13 cellular contexts compared by ENCODE assay signal in the genomic region with DNA sequence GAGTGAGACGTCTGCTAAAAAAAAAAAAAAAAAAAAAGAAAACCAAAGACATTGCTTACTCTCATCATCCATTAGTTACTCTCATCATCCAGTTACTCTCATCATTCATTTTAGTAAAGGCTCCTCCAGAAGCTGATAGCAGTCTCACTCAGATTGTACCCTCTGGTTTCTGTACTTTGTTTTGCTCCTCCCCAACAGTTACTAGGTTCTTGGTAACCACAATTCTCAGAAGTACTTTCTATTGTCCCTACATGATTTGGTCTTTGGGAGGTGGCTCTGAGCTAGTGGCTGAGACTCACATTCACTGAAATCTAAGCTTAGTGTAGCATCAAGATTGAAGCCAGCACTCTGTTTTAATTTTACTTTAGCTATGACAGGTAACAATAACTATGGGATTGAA. TPM values are rescaled to one million over a fixed set of nuclear protein-coding genes. Genes with fewer than 3 reads are reported as not detected.
A peak's percentile ranks its signal among the peaks of the same experiment; 100 is the strongest.
DNase-seq lines count a peak whose midpoint lies in the region; ATAC-seq and TF ChIP-seq lines count a peak whose summit lies in the region.
"Had no signal": no experiment of that assay in that cellular context is flagged by ENCODE, and none has a peak within 500 bp of the region (broad histone marks: within the 10 kb centered on the region; RNA-seq: fewer than 3 reads in every experiment).

No MANE protein-coding gene starts in this region.

- peaks cover 21% of the 10 kb centered on the region for H3K4me1 Mint-ChIP-seq in activated naive CD8-positive, alpha-beta T cell treated with anti-CD3 and anti-CD28 coated beads, Interleukin-2, amount 10 ng/mL, durations not matched to agents 7 days and 5 days
- H3K4me1 Mint-ChIP-seq: central memory CD8-positive, alpha-beta T cell had no signal

- H3K4me3 Mint-ChIP-seq in activated naive CD8-positive, alpha-beta T cell treated with anti-CD3 and anti-CD28 coated beads, Interleukin-2, amount 10 ng/mL, durations not matched to agents 7 days and 5 days, result peak overlapping the region; percentile 70
- H3K4me3 Mint-ChIP-seq: central memory CD8-positive, alpha-beta T cell had no signal

- intact Hi-C loops in tibial artery (cut with DNase I; ENCODE audit: low total_unique reads), result no loop called here

- POLR2A ChIA-PET in activated naive CD8-positive, alpha-beta T cell treated with anti-CD3 and anti-CD28 coated beads, Interleukin-2, amount 10 ng/mL, durations not matched to agents 7 days and 5 days (lab: Charles Lee), result interaction anchor here (0.6 to 3.6 kb wide), 15 partner anchors 9 to 193 kb away, joined by 3 to 14 read pairs (median 4); a partner anchor contains a TSS

- H3K9me3 ChIP-seq in tibial artery, result no peaks in the 10 kb centered on the region
- H3K9me3 ChIP-seq: gastrocnemius medialis had no signal

- H3K27ac ChIP-seq in tibial artery, result no peak overlapping the region

- no peak overlapping the region for H3K4me3 ChIP-seq in tibial artery
- H3K4me3 ChIP-seq: gastrocnemius medialis, right atrium auricular region had no signal

- H3K4me1 ChIP-seq in tibial artery, result peaks cover 0 to 4% (median 0%) of the 10 kb centered on the region in 4 donors

- DNase-seq in GM13977 (ENCODE audit: low spot score), result peak; percentile 66
- DNase-seq in activated naive CD8-positive, alpha-beta T cell treated with anti-CD3 and anti-CD28 coated beads, Interleukin-2, amount 10 ng/mL, durations not matched to agents 7 days and 5 days, result no peak
- no peak for DNase-seq in NCI-H2196 (lab: John Stamatoyannopoulos, UW; ENCODE audit: unreplicated experiment)
- DNase-seq in COLO668 (lab: John Stamatoyannopoulos, UW; ENCODE audit: unreplicated experiment), result no peak
- no peak for DNase-seq in tibial artery
- DNase-seq: gastrocnemius medialis, NCI-H2171 treated with DMSO at 0.1 percent for 48 hours had no signal

- peak; percentile 74 for ATAC-seq in GM19324 (IDR thresholded peaks at IDR 0.05; ENCODE audit: low FRiP score, unreplicated experiment)
- ATAC-seq in HG03135 (IDR thresholded peaks at IDR 0.05; ENCODE audit: unreplicated experiment), result peak; percentile 85
- peak; percentile 99 for ATAC-seq in activated naive CD8-positive, alpha-beta T cell treated with anti-CD3 and anti-CD28 coated beads, Interleukin-2, amount 10 ng/mL, durations not matched to agents 7 days and 5 days (ENCODE audit: low read depth)
- no peak for ATAC-seq in GM21825 (IDR thresholded peaks at IDR 0.05; ENCODE audit: unreplicated experiment)

- TF ChIP-seq CTCF in GM13977 (IDR thresholded peaks at IDR 0.05; ENCODE audit: extremely low read depth, insufficient read depth, missing control alignments), result no peak
- no peak for TF ChIP-seq CTCF in tibial artery (IDR thresholded peaks at IDR 0.05)

- in situ Hi-C loops in GM13977 (cut with MboI; ENCODE audit: low pct_unique_long_range_greater_than_20kb, low sequenced_read_pairs, unreplicated experiment), result no loop called here

- peak overlapping the region; percentile 82 for H3K27ac Mint-ChIP-seq in activated naive CD8-positive, alpha-beta T cell treated with anti-CD3 and anti-CD28 coated beads, Interleukin-2, amount 10 ng/mL, durations not matched to agents 7 days and 5 days

- no peaks in the 10 kb centered on the region for H3K36me3 ChIP-seq in tibial artery
- H3K36me3 ChIP-seq: gastrocnemius medialis, right atrium auricular region had no signal

- no peaks in the 10 kb centered on the region for H3K36me3 Mint-ChIP-seq in activated naive CD8-positive, alpha-beta T cell treated with anti-CD3 and anti-CD28 coated beads, Interleukin-2, amount 10 ng/mL, durations not matched to agents 7 days and 5 days

- H3K27me3 Mint-ChIP-seq in activated naive CD8-positive, alpha-beta T cell treated with anti-CD3 and anti-CD28 coated beads, Interleukin-2, amount 10 ng/mL, durations not matched to agents 7 days and 5 days, result peaks cover 8% of the 10 kb centered on the region

- H3K27me3 ChIP-seq in tibial artery, result peaks cover 0 to 34% of the 10 kb centered on the region in 2 donors
- H3K27me3 ChIP-seq: right atrium auricular region had no signal

- H3K9me3 Mint-ChIP-seq in activated naive CD8-positive, alpha-beta T cell treated with anti-CD3 and anti-CD28 coated beads, Interleukin-2, amount 10 ng/mL, durations not matched to agents 7 days and 5 days, result no peaks in the 10 kb centered on the region
- H3K9me3 Mint-ChIP-seq: central memory CD8-positive, alpha-beta T cell had no signal

RNA-seq across cellular contexts. Expression of a gene that starts 14.3 kb away (rescaled TPM):
- not detected for total RNA-seq in activated naive CD8-positive, alpha-beta T cell treated with anti-CD3 and anti-CD28 coated beads, Interleukin-2, amount 10 ng/mL, durations not matched to agents 7 days and 5 days
- total RNA-seq: Daoy, gastrocnemius medialis, right atrium auricular region had no signal

RNA-seq across cellular contexts. Expression of a gene that starts 17.5 kb away (rescaled TPM):
- total RNA-seq in activated naive CD8-positive, alpha-beta T cell treated with anti-CD3 and anti-CD28 coated beads, Interleukin-2, amount 10 ng/mL, durations not matched to agents 7 days and 5 days, result 10 to 100 TPM; 41.3 to 42.6 TPM

RNA-seq across cellular contexts. Expression of a gene that starts 30.1 kb away (rescaled TPM):
- total RNA-seq in activated naive CD8-positive, alpha-beta T cell treated with anti-CD3 and anti-CD28 coated beads, Interleukin-2, amount 10 ng/mL, durations not matched to agents 7 days and 5 days, result 1 to 10 TPM; 2.0 to 2.2 TPM

RNA-seq across cellular contexts. Expression of a gene that starts 59.6 kb away (rescaled TPM):
- 10 to 100 TPM; 23.8 to 26.9 TPM for total RNA-seq in activated naive CD8-positive, alpha-beta T cell treated with anti-CD3 and anti-CD28 coated beads, Interleukin-2, amount 10 ng/mL, durations not matched to agents 7 days and 5 days
